In genomic region chr22:20999350-21000214, GRCh38 we compare ENCODE assay signal across 1 cellular context.
TF ChIP-seq lines count a peak whose summit lies in the region.

No MANE protein-coding gene starts in this region.

TF ChIP-seq in GM23338, 12 proteins besides CTCF, POLR2A, EP300 and RAD21:
- TF ChIP-seq EZH2 (IDR thresholded peaks at IDR 0.05; ENCODE audit: low read depth, unreplicated experiment) = no peak
- TF ChIP-seq REST (IDR thresholded peaks at IDR 0.05; ENCODE audit: unreplicated experiment) = no peak
- TF ChIP-seq POLR2AphosphoS5 (IDR thresholded peaks at IDR 0.05; ENCODE audit: low read depth) = no peak
- TF ChIP-seq JUNB (IDR thresholded peaks at IDR 0.05; ENCODE audit: unreplicated experiment) = no peak
- no peak for TF ChIP-seq CREB1 (CRISPR knock-in tag; IDR thresholded peaks at IDR 0.05; ENCODE audit: low read depth)
- no peak for TF ChIP-seq EZH2phosphoT487 (IDR thresholded peaks at IDR 0.05; ENCODE audit: unreplicated experiment)
- no peak for TF ChIP-seq ZNF114 (CRISPR knock-in tag; IDR thresholded peaks at IDR 0.05)
- TF ChIP-seq STAT1 (IDR thresholded peaks at IDR 0.05; ENCODE audit: unreplicated experiment) = no peak
- no peak for TF ChIP-seq ZNF331 (CRISPR knock-in tag; IDR thresholded peaks at IDR 0.05; ENCODE audit: low read depth)
- no peak for TF ChIP-seq ZNF462 (CRISPR knock-in tag; IDR thresholded peaks at IDR 0.05)
- TF ChIP-seq, protein P1, sequence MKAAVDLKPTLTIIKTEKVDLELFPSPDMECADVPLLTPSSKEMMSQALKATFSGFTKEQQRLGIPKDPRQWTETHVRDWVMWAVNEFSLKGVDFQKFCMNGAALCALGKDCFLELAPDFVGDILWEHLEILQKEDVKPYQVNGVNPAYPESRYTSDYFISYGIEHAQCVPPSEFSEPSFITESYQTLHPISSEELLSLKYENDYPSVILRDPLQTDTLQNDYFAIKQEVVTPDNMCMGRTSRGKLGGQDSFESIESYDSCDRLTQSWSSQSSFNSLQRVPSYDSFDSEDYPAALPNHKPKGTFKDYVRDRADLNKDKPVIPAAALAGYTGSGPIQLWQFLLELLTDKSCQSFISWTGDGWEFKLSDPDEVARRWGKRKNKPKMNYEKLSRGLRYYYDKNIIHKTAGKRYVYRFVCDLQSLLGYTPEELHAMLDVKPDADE (IDR thresholded peaks at IDR 0.05) = no peak
- TF ChIP-seq NANOG (IDR thresholded peaks at IDR 0.05; ENCODE audit: borderline replicate concordance) = no peak
